16 cellular contexts compared by ENCODE assay signal in genomic region chr6:127877231-127877630, GRCh38. TPM values are rescaled to one million over a fixed set of nuclear protein-coding genes. Genes with fewer than 3 reads are reported as not detected.
A peak's percentile ranks its signal among the peaks of the same experiment; 100 is the strongest.
DNase-seq lines count a peak whose midpoint lies in the region; ATAC-seq and TF ChIP-seq lines count a peak whose summit lies in the region.
"Had no signal": no experiment of that assay in that cellular context is flagged by ENCODE, and none has a peak within 500 bp of the region (broad histone marks: within the 10 kb centered on the region; RNA-seq: fewer than 3 reads in every experiment).

No MANE protein-coding gene starts in this region.

- H3K9me3 Mint-ChIP-seq in activated CD4-positive, alpha-beta T cell treated with anti-CD3 and anti-CD28 coated beads for 36 hours (ENCODE audit: low read depth), result peaks cover 8% of the 10 kb centered on the region
- no peaks in the 10 kb centered on the region for H3K9me3 Mint-ChIP-seq in central memory CD8-positive, alpha-beta T cell

- H3K36me3 ChIP-seq in suprapubic skin, result no peaks in the 10 kb centered on the region
- H3K36me3 ChIP-seq: transverse colon had no signal

- H3K27me3 Mint-ChIP-seq in activated CD4-positive, alpha-beta T cell treated with anti-CD3 and anti-CD28 coated beads for 36 hours, result no peaks in the 10 kb centered on the region
- no peaks in the 10 kb centered on the region for H3K27me3 Mint-ChIP-seq in central memory CD8-positive, alpha-beta T cell

- no peaks in the 10 kb centered on the region for H3K4me1 ChIP-seq in suprapubic skin
- H3K4me1 ChIP-seq: parathyroid adenoma, transverse colon had no signal

- no peaks in the 10 kb centered on the region for H3K27me3 ChIP-seq in suprapubic skin
- H3K27me3 ChIP-seq: dorsolateral prefrontal cortex, transverse colon had no signal

- CTCF ChIA-PET in activated CD4-positive, alpha-beta T cell treated with anti-CD3 and anti-CD28 coated beads for 36 hours (lab: Charles Lee), result interaction anchor here (1.1 to 4.3 kb wide), 3 partner anchors 12 to 78 kb away, joined by 3 to 23 read pairs (median 7); no protein-coding TSS in a partner anchor

- peaks cover 32% of the 10 kb centered on the region for H3K36me3 Mint-ChIP-seq in activated CD4-positive, alpha-beta T cell treated with anti-CD3 and anti-CD28 coated beads for 36 hours (ENCODE audit: low read depth)
- H3K36me3 Mint-ChIP-seq in central memory CD8-positive, alpha-beta T cell (ENCODE audit: insufficient read depth), result peaks cover 11% of the 10 kb centered on the region

- peak; percentile 82 for ATAC-seq in activated CD4-positive, alpha-beta T cell treated with anti-CD3 and anti-CD28 coated beads for 36 hours
- ATAC-seq in GM21529 (IDR thresholded peaks at IDR 0.05; ENCODE audit: unreplicated experiment), result peak; percentile 53
- ATAC-seq in HG03432 (IDR thresholded peaks at IDR 0.05; ENCODE audit: unreplicated experiment), result peak; percentile 74
- ATAC-seq in central memory CD8-positive, alpha-beta T cell (replicated peaks; ENCODE audit: extremely low read depth, poor library complexity, severe bottlenecking), result no peak

- TF ChIP-seq POLR2A in suprapubic skin (IDR thresholded peaks at IDR 0.05), result no peak

- peak overlapping the region; percentile 83 for H3K27ac Mint-ChIP-seq in activated CD4-positive, alpha-beta T cell treated with anti-CD3 and anti-CD28 coated beads for 36 hours
- H3K27ac Mint-ChIP-seq in central memory CD8-positive, alpha-beta T cell (ENCODE audit: low read depth), result peak overlapping the region; percentile 70

- peak overlapping the region; percentile 42 for H3K4me3 Mint-ChIP-seq in activated CD4-positive, alpha-beta T cell treated with anti-CD3 and anti-CD28 coated beads for 36 hours
- peak overlapping the region; percentile 68 for H3K4me3 Mint-ChIP-seq in central memory CD8-positive, alpha-beta T cell

- no peaks in the 10 kb centered on the region for H3K9me3 ChIP-seq in suprapubic skin
- H3K9me3 ChIP-seq: transverse colon had no signal

- no peak for TF ChIP-seq EP300 in suprapubic skin (IDR thresholded peaks at IDR 0.05)

- peaks cover 64% of the 10 kb centered on the region for H3K4me1 Mint-ChIP-seq in activated CD4-positive, alpha-beta T cell treated with anti-CD3 and anti-CD28 coated beads for 36 hours
- peaks cover 49% of the 10 kb centered on the region for H3K4me1 Mint-ChIP-seq in central memory CD8-positive, alpha-beta T cell

- no peak overlapping the region for H3K4me3 ChIP-seq in suprapubic skin
- H3K4me3 ChIP-seq: dorsolateral prefrontal cortex, transverse colon had no signal

- POLR2A ChIA-PET in activated CD4-positive, alpha-beta T cell treated with anti-CD3 and anti-CD28 coated beads for 36 hours (lab: Charles Lee), result interaction anchor here (0.6 to 1.1 kb wide), 3 partner anchors 42 to 1972 kb away, joined by 4 to 6 read pairs (median 4); no protein-coding TSS in a partner anchor

- no peak overlapping the region for H3K27ac ChIP-seq in suprapubic skin
- H3K27ac ChIP-seq: dorsolateral prefrontal cortex, parathyroid adenoma, transverse colon had no signal

- DNase-seq in activated CD4-positive, alpha-beta T cell treated with anti-CD3 and anti-CD28 coated beads for 36 hours, result no peak
- DNase-seq in activated CD4-positive, alpha-beta T cell treated with anti-CD3 and anti-CD28 coated beads, Interleukin-2, amount 50 U/mL, for 1 hour, result no peak
- DNase-seq in central memory CD8-positive, alpha-beta T cell (ENCODE audit: low spot score in 2 of 2), result no peak
- DNase-seq in NCI-H69 (lab: John Stamatoyannopoulos, UW) (no peak), suprapubic skin (ENCODE audit: low spot score in 2 of 2) (no peak), NCI-H2227 (lab: John Stamatoyannopoulos, UW; ENCODE audit: unreplicated experiment) (no peak)
- DNase-seq: 8988T; activated CD8-positive, alpha-beta memory T cell treated with anti-CD3 and anti-CD28 coated beads, Interleukin-2, amount 50 U/mL, for 4 hours; dorsolateral prefrontal cortex; NCI-H345; stimulated activated CD4-positive, alpha-beta T cell treated with anti-CD3 and anti-CD28 coated beads, Interleukin-12 subunit alpha, Interleukin-12 subunit beta, amount 100 ng/mL, for 4 hours; T-helper 9 cell; transverse colon had no signal

- 88% methylated on average over 3 of the region's 3 CpGs for WGBS in suprapubic skin

- no peak for TF ChIP-seq CTCF in suprapubic skin (IDR thresholded peaks at IDR 0.05)

- intact Hi-C loops in activated CD4-positive, alpha-beta T cell treated with anti-CD3 and anti-CD28 coated beads for 36 hours (cut with DNase I, micrococcal nuclease), result loop anchor here (1.0 to 2.0 kb wide), 3 partner anchors 16 to 95 kb away; no protein-coding TSS in a partner anchor

RNA-seq across cellular contexts. Expression of gene THEMIS, which starts 23.6 kb away (rescaled TPM):
- 10 to 100 TPM; 22.9 to 24.5 TPM for total RNA-seq in activated CD4-positive, alpha-beta T cell treated with anti-CD3 and anti-CD28 coated beads for 36 hours
- total RNA-seq in suprapubic skin, result 1 to 10 TPM in 1 of 4 donors, not detected in 3; 1.6 TPM

Comparison
In these comparisons a context has a peak if more than half of its experiments do, and no peak if none do; other contexts are left out.
1. RNA of gene THEMIS, which starts 23.6 kb away (total RNA-seq): 22.9 to 24.5 TPM in activated CD4-positive, alpha-beta T cell treated with anti-CD3 and anti-CD28 coated beads for 36 hours; 1.6 TPM in suprapubic skin; every median in the first group is over 4 times any median in the second.